12 cellular contexts compared by ENCODE assay signal in genomic region chr6:128370072-128370471, GRCh38.
DNase-seq lines count a peak whose midpoint lies in the region; ATAC-seq, FAIRE-seq and TF ChIP-seq lines count a peak whose summit lies in the region.
"Had no signal": no experiment of that assay in that cellular context is flagged by ENCODE, and none has a peak within 500 bp of the region (broad histone marks: within the 10 kb centered on the region; RNA-seq: fewer than 3 reads in every experiment).

No MANE protein-coding gene starts in this region.

- H3K27ac ChIP-seq in small intestine (ENCODE audit: low read depth in 1 of 2, low read length in 1 of 2) (no peak overlapping the region), neural progenitor cell (no peak overlapping the region), WERI-Rb-1 (no peak overlapping the region)
- H3K27ac ChIP-seq: thoracic aorta had no signal

- no peak overlapping the region for H3K4me3 ChIP-seq in foreskin fibroblast (ENCODE audit: low read depth in 1 of 2, low read length in 2 of 2)
- no peak overlapping the region for H3K4me3 ChIP-seq in small intestine (ENCODE audit: low read depth in 1 of 2, low read length in 2 of 2)
- no peak overlapping the region for H3K4me3 ChIP-seq in neural progenitor cell
- no peak overlapping the region for H3K4me3 ChIP-seq in WERI-Rb-1 (ENCODE audit: low read depth, low read length)
- H3K4me3 ChIP-seq: thoracic aorta had no signal

- no peak overlapping the region for H2AFZ ChIP-seq in neural progenitor cell (replicated peaks)

- H3K9me3 Mint-ChIP-seq in neural progenitor cell: peaks cover 5% of the 10 kb centered on the region

- peaks cover 10% of the 10 kb centered on the region for H3K36me3 Mint-ChIP-seq in neural progenitor cell

- H3K79me2 ChIP-seq in neural progenitor cell (ENCODE audit: low read depth): peaks cover 9% of the 10 kb centered on the region

- no peak overlapping the region for H3K4me2 ChIP-seq in neural progenitor cell

- H4K20me1 ChIP-seq in neural progenitor cell (ENCODE audit: low read depth): no peaks in the 10 kb centered on the region

- no peaks in the 10 kb centered on the region for H3K9me3 ChIP-seq in small intestine (ENCODE audit: control insufficient read depth, low read depth)
- no peaks in the 10 kb centered on the region for H3K9me3 ChIP-seq in neural progenitor cell (ENCODE audit: low read depth)
- H3K9me3 ChIP-seq in WERI-Rb-1 (ENCODE audit: severe bottlenecking): no peaks in the 10 kb centered on the region
- H3K9me3 ChIP-seq: thoracic aorta had no signal

- FAIRE-seq in small intestine (lab: Jason Lieb, UNC): peak; percentile 49

- peak; percentile 86 for ATAC-seq in SK-N-SH treated with all-trans-retinoic acid at 6 μM for 48 hours

- no peak overlapping the region for H3K27ac Mint-ChIP-seq in neural progenitor cell

- no peaks in the 10 kb centered on the region for H3K27me3 ChIP-seq in small intestine (ENCODE audit: control insufficient read depth in 2 of 2, insufficient read depth in 2 of 2, low read length in 2 of 2)
- H3K27me3 ChIP-seq in neural progenitor cell: no peaks in the 10 kb centered on the region
- H3K27me3 ChIP-seq in WERI-Rb-1 (ENCODE audit: insufficient read depth, low read depth, severe bottlenecking): no peaks in the 10 kb centered on the region

- TF ChIP-seq CTCF in foreskin fibroblast (IDR thresholded peaks at IDR 0.05; ENCODE audit: low read depth, low read length) (no peak), neural progenitor cell (IDR thresholded peaks at IDR 0.05) (no peak), WERI-Rb-1 (IDR thresholded peaks at IDR 0.05; ENCODE audit: low read depth, low read length) (no peak)

- DNase-seq in GM04503 (ENCODE audit: low read depth) (peak; percentile 26), foreskin fibroblast (peak; percentile 30 to 68), small intestine (no peak), NCI-H345 treated with DMSO at 0.1 percent for 48 hours (lab: John Stamatoyannopoulos, UW; ENCODE audit: unreplicated experiment) (no peak), NCI-H524 (lab: John Stamatoyannopoulos, UW) (no peak), neural progenitor cell (ENCODE audit: low spot score) (no peak), WERI-Rb-1 (no peak)
- DNase-seq: activated naive CD4-positive, alpha-beta T cell treated with Interleukin-2 at 50 U/mL for 16 hours; KBM-7; left cardiac atrium had no signal

- H3F3A ChIP-seq in neural progenitor cell (ENCODE audit: low read depth): no peaks in the 10 kb centered on the region

- H3K4me1 ChIP-seq in small intestine (ENCODE audit: control insufficient read depth in 2 of 2, insufficient read depth in 1 of 2, low read depth in 1 of 2, low read length in 1 of 2) (peaks cover 2 to 8% of the 10 kb centered on the region in 2 donors), neural progenitor cell (no peaks in the 10 kb centered on the region)

- H3K36me3 ChIP-seq in small intestine (ENCODE audit: control insufficient read depth in 2 of 2, insufficient read depth in 2 of 2, low read length in 2 of 2): no peaks in the 10 kb centered on the region
- H3K36me3 ChIP-seq in neural progenitor cell: no peaks in the 10 kb centered on the region
- H3K36me3 ChIP-seq in WERI-Rb-1: no peaks in the 10 kb centered on the region
- H3K36me3 ChIP-seq: thoracic aorta had no signal

- no peaks in the 10 kb centered on the region for H3K27me3 Mint-ChIP-seq in neural progenitor cell (ENCODE audit: insufficient read depth, low read depth)

- no peak overlapping the region for H3K4me3 Mint-ChIP-seq in neural progenitor cell

- H3K9ac ChIP-seq in neural progenitor cell: no peak overlapping the region

- no peaks in the 10 kb centered on the region for H3K4me1 Mint-ChIP-seq in neural progenitor cell

- 21 to 34% (median 22%) methylated on average over 2 of the region's 2 CpGs for WGBS in small intestine, 3 donors

TF ChIP-seq in SK-N-SH treated with all-trans-retinoic acid at 6 μM for 48 hours, 23 proteins besides CTCF, POLR2A, EP300 and RAD21:
- TF ChIP-seq OSR1 (CRISPR knock-in tag; IDR thresholded peaks at IDR 0.05): no peak
- TF ChIP-seq RARB (CRISPR knock-in tag; IDR thresholded peaks at IDR 0.05): no peak
- 0 out of 2 replicates have a peak, but pooled peaks have one; percentile 30 for TF ChIP-seq ZC3H10 (CRISPR knock-in tag; IDR thresholded peaks at IDR 0.05)
- no peak for TF ChIP-seq CSDC2 (CRISPR knock-in tag; IDR thresholded peaks at IDR 0.05)

Comparison
In these comparisons a context has a peak if more than half of its experiments do, and no peak if none do; other contexts are left out.
1. DNase-seq: peak in GM04503 (single experiment) and foreskin fibroblast (2 of 2); none in small intestine (single experiment), NCI-H345 treated with DMSO at 0.1 percent for 48 hours (single experiment), NCI-H524 (0 of 2), neural progenitor cell (single experiment) and WERI-Rb-1 (single experiment).